ENCODE assay signal across 1 cellular context in genomic region chr7:120832803-120833202, GRCh38.
TF ChIP-seq lines count a peak whose summit lies in the region.

No MANE protein-coding gene starts in this region.

TF ChIP-seq in GM23338, 12 proteins besides CTCF, POLR2A, EP300 and RAD21:
- TF ChIP-seq ZNF114 (CRISPR knock-in tag; IDR thresholded peaks at IDR 0.05) (no peak), EZH2 (IDR thresholded peaks at IDR 0.05; ENCODE audit: low read depth, unreplicated experiment) (no peak), JUNB (IDR thresholded peaks at IDR 0.05; ENCODE audit: unreplicated experiment) (no peak), NANOG (IDR thresholded peaks at IDR 0.05; ENCODE audit: borderline replicate concordance) (0 out of 2 replicates have a peak, but pooled peaks have one; percentile 41), CREB1 (CRISPR knock-in tag; IDR thresholded peaks at IDR 0.05; ENCODE audit: low read depth) (no peak), ETS1 (IDR thresholded peaks at IDR 0.05) (no peak)
